Comparison of ENCODE assay signal across 1 cellular context in genomic region chr19:11171144-11171543, GRCh38.
TF ChIP-seq lines count a peak whose summit lies in the region.

No MANE protein-coding gene starts in this region.

TF ChIP-seq in liver, 16 proteins besides CTCF, POLR2A, EP300 and RAD21 (continued from another document):
- TF ChIP-seq REST (IDR thresholded peaks at IDR 0.05) (no peak), HNF4A (conservative IDR thresholded peaks at IDR 0.05) (peak; percentile 66 to 68), FOXA2 (IDR thresholded peaks at IDR 0.05) (no peak), MAX (IDR thresholded peaks at IDR 0.05) (no peak)
